Comparison of ENCODE assay signal across 10 cellular contexts in genomic region chr19:19457691-19458090, GRCh38. TPM values are rescaled to one million over a fixed set of nuclear protein-coding genes. Genes with fewer than 3 reads are reported as not detected.
DNase-seq lines count a peak whose midpoint lies in the region; ATAC-seq, FAIRE-seq and TF ChIP-seq lines count a peak whose summit lies in the region.
"Had no signal": no experiment of that assay in that cellular context is flagged by ENCODE, and none has a peak within 500 bp of the region (broad histone marks: within the 10 kb centered on the region; RNA-seq: fewer than 3 reads in every experiment).

No MANE protein-coding gene starts in this region.

- H3K9me3 Mint-ChIP-seq in activated CD4-positive, alpha-beta T cell treated with anti-CD3 and anti-CD28 coated beads for 36 hours (ENCODE audit: low read depth), result no peaks in the 10 kb centered on the region
- no peaks in the 10 kb centered on the region for H3K9me3 Mint-ChIP-seq in activated CD4-positive, alpha-beta memory T cell treated with anti-CD3 and anti-CD28 coated beads, Interleukin-2, amount 10 ng/mL, durations not matched to agents 7 days and 5 days
- no peaks in the 10 kb centered on the region for H3K9me3 Mint-ChIP-seq in stimulated activated memory B cell treated with anti-CD40 and anti-IgM and Interleukin-4, amounts not matched to agents 10 μg/mL and 1 μg/mL and 100 μg/mL, for 72 hours

- no peaks in the 10 kb centered on the region for H3K27me3 Mint-ChIP-seq in activated CD4-positive, alpha-beta T cell treated with anti-CD3 and anti-CD28 coated beads for 36 hours
- no peaks in the 10 kb centered on the region for H3K27me3 Mint-ChIP-seq in activated CD4-positive, alpha-beta memory T cell treated with anti-CD3 and anti-CD28 coated beads, Interleukin-2, amount 10 ng/mL, durations not matched to agents 7 days and 5 days
- no peaks in the 10 kb centered on the region for H3K27me3 Mint-ChIP-seq in stimulated activated memory B cell treated with anti-CD40 and anti-IgM and Interleukin-4, amounts not matched to agents 10 μg/mL and 1 μg/mL and 100 μg/mL, for 72 hours

- no peak for ATAC-seq in activated CD4-positive, alpha-beta T cell treated with anti-CD3 and anti-CD28 coated beads for 36 hours
- peak; percentile 19 for ATAC-seq in left lobe of liver
- no peak for ATAC-seq in stimulated activated memory B cell treated with anti-CD40 and anti-IgM and Interleukin-4, amounts not matched to agents 10 μg/mL and 1 μg/mL and 100 μg/mL, for 72 hours
- no peak for ATAC-seq in HG02759 (IDR thresholded peaks at IDR 0.05; ENCODE audit: unreplicated experiment)

- peaks cover 6% of the 10 kb centered on the region for H3K36me3 Mint-ChIP-seq in activated CD4-positive, alpha-beta T cell treated with anti-CD3 and anti-CD28 coated beads for 36 hours (ENCODE audit: low read depth)
- H3K36me3 Mint-ChIP-seq in activated CD4-positive, alpha-beta memory T cell treated with anti-CD3 and anti-CD28 coated beads, Interleukin-2, amount 10 ng/mL, durations not matched to agents 7 days and 5 days (ENCODE audit: low read depth), result peaks cover 17% of the 10 kb centered on the region
- no peaks in the 10 kb centered on the region for H3K36me3 Mint-ChIP-seq in stimulated activated memory B cell treated with anti-CD40 and anti-IgM and Interleukin-4, amounts not matched to agents 10 μg/mL and 1 μg/mL and 100 μg/mL, for 72 hours

- H3K4me1 Mint-ChIP-seq in activated CD4-positive, alpha-beta T cell treated with anti-CD3 and anti-CD28 coated beads for 36 hours, result peaks cover 70% of the 10 kb centered on the region
- peaks cover 67% of the 10 kb centered on the region for H3K4me1 Mint-ChIP-seq in activated CD4-positive, alpha-beta memory T cell treated with anti-CD3 and anti-CD28 coated beads, Interleukin-2, amount 10 ng/mL, durations not matched to agents 7 days and 5 days
- peaks cover 71% of the 10 kb centered on the region for H3K4me1 Mint-ChIP-seq in stimulated activated memory B cell treated with anti-CD40 and anti-IgM and Interleukin-4, amounts not matched to agents 10 μg/mL and 1 μg/mL and 100 μg/mL, for 72 hours

- intact Hi-C loops in activated CD4-positive, alpha-beta T cell treated with anti-CD3 and anti-CD28 coated beads for 36 hours (cut with DNase I, micrococcal nuclease), result loop anchor here (2.0 to 10.0 kb wide), 4 partner anchors 31 to 141 kb away; no protein-coding TSS in a partner anchor

- no peak for FAIRE-seq in GM12892 (lab: Jason Lieb, UNC)

- CTCF ChIA-PET in activated CD4-positive, alpha-beta T cell treated with anti-CD3 and anti-CD28 coated beads for 36 hours (lab: Charles Lee), result interaction anchor here (1.0 to 2.9 kb wide), 4 partner anchors 19 to 71 kb away, joined by 3 to 17 read pairs (median 4); no protein-coding TSS in a partner anchor
- CTCF ChIA-PET in activated CD4-positive, alpha-beta memory T cell treated with anti-CD3 and anti-CD28 coated beads, Interleukin-2, amount 10 ng/mL, durations not matched to agents 7 days and 5 days (lab: Charles Lee), result interaction anchor here (0.6 to 1.1 kb wide), 2 partner anchors 32 to 97 kb away, joined by 3 read pairs; no protein-coding TSS in a partner anchor

- no peak for TF ChIP-seq POLR2A in GM12892 (IDR thresholded peaks at IDR 0.05; ENCODE audit: low read depth, low read length)

- DNase-seq in activated CD4-positive, alpha-beta T cell treated with anti-CD3 and anti-CD28 coated beads for 36 hours, result peak; percentile 42
- DNase-seq in activated CD4-positive, alpha-beta T cell treated with anti-CD3 and anti-CD28 coated beads for 48 hours, result no peak
- DNase-seq in activated CD4-positive, alpha-beta memory T cell treated with anti-CD3 and anti-CD28 coated beads, Interleukin-2, amount 10 ng/mL, durations not matched to agents 7 days and 5 days, result no peak
- DNase-seq in left lobe of liver (ENCODE audit: low spot score), result no peak
- DNase-seq in GM12892 (ENCODE audit: insufficient read length), result no peak
- no peak for DNase-seq in SHP77 treated with DMSO at 0.1 percent for 48 hours (lab: John Stamatoyannopoulos, UW)
- DNase-seq: EL, NCI-H1417 treated with DMSO at 0.1 percent for 48 hours had no signal

- POLR2A ChIA-PET in activated CD4-positive, alpha-beta T cell treated with anti-CD3 and anti-CD28 coated beads for 36 hours (lab: Charles Lee), result no interaction called here
- POLR2A ChIA-PET in activated CD4-positive, alpha-beta memory T cell treated with anti-CD3 and anti-CD28 coated beads, Interleukin-2, amount 10 ng/mL, durations not matched to agents 7 days and 5 days (lab: Charles Lee), result interaction anchor here (0.9 to 5.2 kb wide), 5 partner anchors 11 to 72 kb away, joined by 3 to 64 read pairs (median 3); no protein-coding TSS in a partner anchor

- H3K27ac Mint-ChIP-seq in activated CD4-positive, alpha-beta T cell treated with anti-CD3 and anti-CD28 coated beads for 36 hours, result peak overlapping the region; percentile 99
- peak overlapping the region; percentile 98 for H3K27ac Mint-ChIP-seq in activated CD4-positive, alpha-beta memory T cell treated with anti-CD3 and anti-CD28 coated beads, Interleukin-2, amount 10 ng/mL, durations not matched to agents 7 days and 5 days
- peak overlapping the region; percentile 89 for H3K27ac Mint-ChIP-seq in stimulated activated memory B cell treated with anti-CD40 and anti-IgM and Interleukin-4, amounts not matched to agents 10 μg/mL and 1 μg/mL and 100 μg/mL, for 72 hours

- no peak overlapping the region for H3K4me3 Mint-ChIP-seq in activated CD4-positive, alpha-beta T cell treated with anti-CD3 and anti-CD28 coated beads for 36 hours
- H3K4me3 Mint-ChIP-seq in activated CD4-positive, alpha-beta memory T cell treated with anti-CD3 and anti-CD28 coated beads, Interleukin-2, amount 10 ng/mL, durations not matched to agents 7 days and 5 days, result no peak overlapping the region
- no peak overlapping the region for H3K4me3 Mint-ChIP-seq in stimulated activated memory B cell treated with anti-CD40 and anti-IgM and Interleukin-4, amounts not matched to agents 10 μg/mL and 1 μg/mL and 100 μg/mL, for 72 hours

RNA-seq across cellular contexts. Expression of gene GATAD2A, which starts 52.2 kb away (rescaled TPM):
- 100 to 1,000 TPM; 123 to 139 TPM for total RNA-seq in activated CD4-positive, alpha-beta T cell treated with anti-CD3 and anti-CD28 coated beads for 36 hours
- 100 to 1,000 TPM; 109 to 113 TPM for total RNA-seq in activated CD4-positive, alpha-beta memory T cell treated with anti-CD3 and anti-CD28 coated beads, Interleukin-2, amount 10 ng/mL, durations not matched to agents 7 days and 5 days
- total RNA-seq in left lobe of liver, result 36.1 TPM
- polyA plus RNA-seq in GM12892 (2012; ENCODE audit: missing spikeins), result 20.5 TPM

RNA-seq across cellular contexts. Expression of gene TSSK6, which starts 57.7 kb away (rescaled TPM):
- total RNA-seq in activated CD4-positive, alpha-beta T cell treated with anti-CD3 and anti-CD28 coated beads for 36 hours, result 1 to 10 TPM; 3.8 to 4.4 TPM
- 1 to 10 TPM; 5.3 to 5.7 TPM for total RNA-seq in activated CD4-positive, alpha-beta memory T cell treated with anti-CD3 and anti-CD28 coated beads, Interleukin-2, amount 10 ng/mL, durations not matched to agents 7 days and 5 days
- total RNA-seq in left lobe of liver, result 1.8 TPM
- polyA plus RNA-seq in GM12892 (2012; ENCODE audit: missing spikeins), result 0.45 TPM

RNA-seq across cellular contexts. Expression of gene NDUFA13, which starts 58.3 kb away (rescaled TPM):
- total RNA-seq in activated CD4-positive, alpha-beta T cell treated with anti-CD3 and anti-CD28 coated beads for 36 hours, result 100 to 1,000 TPM; 310 to 323 TPM
- total RNA-seq in activated CD4-positive, alpha-beta memory T cell treated with anti-CD3 and anti-CD28 coated beads, Interleukin-2, amount 10 ng/mL, durations not matched to agents 7 days and 5 days, result 100 to 1,000 TPM; 371 to 388 TPM
- 200 TPM for total RNA-seq in left lobe of liver
- 311 TPM for polyA plus RNA-seq in GM12892 (2012; ENCODE audit: missing spikeins)
